Comparison of ENCODE assay signal across 1 cellular context in genomic region chr19:13441810-13442512, GRCh38.
TF ChIP-seq lines count a peak whose summit lies in the region.

No MANE protein-coding gene starts in this region.

TF ChIP-seq in HepG2, 621 proteins besides CTCF, POLR2A, EP300 and RAD21 (continued from another document and continues in another):
- TF ChIP-seq, protein P1, sequence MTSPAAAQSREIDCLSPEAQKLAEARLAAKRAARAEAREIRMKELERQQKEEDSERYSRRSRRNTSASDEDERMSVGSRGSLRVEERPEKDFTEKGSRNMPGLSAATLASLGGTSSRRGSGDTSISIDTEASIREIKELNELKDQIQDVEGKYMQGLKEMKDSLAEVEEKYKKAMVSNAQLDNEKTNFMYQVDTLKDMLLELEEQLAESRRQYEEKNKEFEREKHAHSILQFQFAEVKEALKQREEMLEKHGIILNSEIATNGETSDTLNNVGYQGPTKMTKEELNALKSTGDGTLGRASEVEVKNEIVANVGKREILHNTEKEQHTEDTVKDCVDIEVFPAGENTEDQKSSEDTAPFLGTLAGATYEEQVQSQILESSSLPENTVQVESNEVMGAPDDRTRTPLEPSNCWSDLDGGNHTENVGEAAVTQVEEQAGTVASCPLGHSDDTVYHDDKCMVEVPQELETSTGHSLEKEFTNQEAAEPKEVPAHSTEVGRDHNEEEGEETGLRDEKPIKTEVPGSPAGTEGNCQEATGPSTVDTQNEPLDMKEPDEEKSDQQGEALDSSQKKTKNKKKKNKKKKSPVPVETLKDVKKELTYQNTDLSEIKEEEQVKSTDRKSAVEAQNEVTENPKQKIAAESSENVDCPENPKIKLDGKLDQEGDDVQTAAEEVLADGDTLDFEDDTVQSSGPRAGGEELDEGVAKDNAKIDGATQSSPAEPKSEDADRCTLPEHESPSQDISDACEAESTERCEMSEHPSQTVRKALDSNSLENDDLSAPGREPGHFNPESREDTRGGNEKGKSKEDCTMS (CRISPR knock-in tag; conservative IDR thresholded peaks at IDR 0.05) = no peak
- TF ChIP-seq KDM6A (CRISPR knock-in tag; IDR thresholded peaks at IDR 0.05; ENCODE audit: low read depth) = no peak
- no peak for TF ChIP-seq HOXA7 (CRISPR knock-in tag; IDR thresholded peaks at IDR 0.05)
- no peak for TF ChIP-seq ZNF407 (CRISPR knock-in tag; IDR thresholded peaks at IDR 0.05; ENCODE audit: not compliant biosample characterization)
- TF ChIP-seq, protein P2, sequence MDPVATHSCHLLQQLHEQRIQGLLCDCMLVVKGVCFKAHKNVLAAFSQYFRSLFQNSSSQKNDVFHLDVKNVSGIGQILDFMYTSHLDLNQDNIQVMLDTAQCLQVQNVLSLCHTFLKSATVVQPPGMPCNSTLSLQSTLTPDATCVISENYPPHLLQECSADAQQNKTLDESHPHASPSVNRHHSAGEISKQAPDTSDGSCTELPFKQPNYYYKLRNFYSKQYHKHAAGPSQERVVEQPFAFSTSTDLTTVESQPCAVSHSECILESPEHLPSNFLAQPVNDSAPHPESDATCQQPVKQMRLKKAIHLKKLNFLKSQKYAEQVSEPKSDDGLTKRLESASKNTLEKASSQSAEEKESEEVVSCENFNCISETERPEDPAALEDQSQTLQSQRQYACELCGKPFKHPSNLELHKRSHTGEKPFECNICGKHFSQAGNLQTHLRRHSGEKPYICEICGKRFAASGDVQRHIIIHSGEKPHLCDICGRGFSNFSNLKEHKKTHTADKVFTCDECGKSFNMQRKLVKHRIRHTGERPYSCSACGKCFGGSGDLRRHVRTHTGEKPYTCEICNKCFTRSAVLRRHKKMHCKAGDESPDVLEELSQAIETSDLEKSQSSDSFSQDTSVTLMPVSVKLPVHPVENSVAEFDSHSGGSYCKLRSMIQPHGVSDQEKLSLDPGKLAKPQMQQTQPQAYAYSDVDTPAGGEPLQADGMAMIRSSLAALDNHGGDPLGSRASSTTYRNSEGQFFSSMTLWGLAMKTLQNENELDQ (CRISPR knock-in tag; IDR thresholded peaks at IDR 0.05; ENCODE audit: borderline replicate concordance) = no peak
- TF ChIP-seq ERF (CRISPR knock-in tag; IDR thresholded peaks at IDR 0.05) = peak; percentile 69; the same call in 1 of the 2 replicates
- TF ChIP-seq ZSCAN25 (CRISPR knock-in tag; IDR thresholded peaks at IDR 0.05) = no peak
- no peak for TF ChIP-seq HHEX (CRISPR knock-in tag; IDR thresholded peaks at IDR 0.05)
- no peak for TF ChIP-seq MYC (CRISPR knock-in tag; IDR thresholded peaks at IDR 0.05; ENCODE audit: borderline replicate concordance)
- TF ChIP-seq CENPBD1 (CRISPR knock-in tag; IDR thresholded peaks at IDR 0.05; ENCODE audit: borderline replicate concordance, low read depth) = no peak
- peak; percentile 56; the same call in 1 of the 2 replicates for TF ChIP-seq IKZF5 (CRISPR knock-in tag; IDR thresholded peaks at IDR 0.05)
- no peak for TF ChIP-seq HNF4A (CRISPR knock-in tag; IDR thresholded peaks at IDR 0.05)
- TF ChIP-seq, protein P3, sequence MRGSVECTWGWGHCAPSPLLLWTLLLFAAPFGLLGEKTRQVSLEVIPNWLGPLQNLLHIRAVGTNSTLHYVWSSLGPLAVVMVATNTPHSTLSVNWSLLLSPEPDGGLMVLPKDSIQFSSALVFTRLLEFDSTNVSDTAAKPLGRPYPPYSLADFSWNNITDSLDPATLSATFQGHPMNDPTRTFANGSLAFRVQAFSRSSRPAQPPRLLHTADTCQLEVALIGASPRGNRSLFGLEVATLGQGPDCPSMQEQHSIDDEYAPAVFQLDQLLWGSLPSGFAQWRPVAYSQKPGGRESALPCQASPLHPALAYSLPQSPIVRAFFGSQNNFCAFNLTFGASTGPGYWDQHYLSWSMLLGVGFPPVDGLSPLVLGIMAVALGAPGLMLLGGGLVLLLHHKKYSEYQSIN (CRISPR knock-in tag; IDR thresholded peaks at IDR 0.05; ENCODE audit: borderline replicate concordance) = no peak
- no peak; the same call in 1 of the 2 replicates for TF ChIP-seq ZNF558 (CRISPR knock-in tag; IDR thresholded peaks at IDR 0.05; ENCODE audit: borderline replicate concordance)
- no peak for TF ChIP-seq TCF7 (IDR thresholded peaks at IDR 0.05; ENCODE audit: low read depth)
- no peak for TF ChIP-seq ZNF350 (CRISPR knock-in tag; IDR thresholded peaks at IDR 0.05; ENCODE audit: borderline replicate concordance, low read depth)
- no peak for TF ChIP-seq FOXO1 (CRISPR knock-in tag; IDR thresholded peaks at IDR 0.05)
- TF ChIP-seq ZNF446 (CRISPR knock-in tag; IDR thresholded peaks at IDR 0.05) = peak; percentile 72; the same call in 1 of the 2 replicates
- no peak for TF ChIP-seq ZFP90 (CRISPR knock-in tag; IDR thresholded peaks at IDR 0.05; ENCODE audit: borderline replicate concordance)
- no peak for TF ChIP-seq DRAP1 (CRISPR knock-in tag; IDR thresholded peaks at IDR 0.05)
- 0 out of 2 replicates have a peak, but pooled peaks have one; percentile 31 for TF ChIP-seq ARNT2 (CRISPR knock-in tag; IDR thresholded peaks at IDR 0.05; ENCODE audit: low read depth)
- no peak for TF ChIP-seq RNF2 (conservative IDR thresholded peaks at IDR 0.05; ENCODE audit: low read depth)
- no peak for TF ChIP-seq HMGA1 (CRISPR knock-in tag; conservative IDR thresholded peaks at IDR 0.05)
- no peak for TF ChIP-seq SP1 (IDR thresholded peaks at IDR 0.05)
- TF ChIP-seq SP1 (CRISPR knock-in tag; IDR thresholded peaks at IDR 0.05) = no peak
- TF ChIP-seq RFX1 (IDR thresholded peaks at IDR 0.05) = no peak
- TF ChIP-seq FOXP1 (IDR thresholded peaks at IDR 0.05) = no peak
- no peak for TF ChIP-seq FOXP1 (CRISPR knock-in tag; IDR thresholded peaks at IDR 0.05)
- TF ChIP-seq GZF1 (CRISPR knock-in tag; IDR thresholded peaks at IDR 0.05) = no peak
- TF ChIP-seq CEBPG (CRISPR knock-in tag; IDR thresholded peaks at IDR 0.05) = no peak
- TF ChIP-seq CBX2 (IDR thresholded peaks at IDR 0.05; ENCODE audit: low read depth, low read length) = no peak
- TF ChIP-seq CBX2 (CRISPR knock-in tag; IDR thresholded peaks at IDR 0.05; ENCODE audit: low read depth) = no peak
- TF ChIP-seq ZNF274 (CRISPR knock-in tag; IDR thresholded peaks at IDR 0.05) = no peak
- TF ChIP-seq CAMTA2 (CRISPR knock-in tag; IDR thresholded peaks at IDR 0.05; ENCODE audit: borderline replicate concordance) = no peak
- TF ChIP-seq ZNF484 (CRISPR knock-in tag; IDR thresholded peaks at IDR 0.05; ENCODE audit: borderline replicate concordance, low read depth) = no peak
- peak; percentile 44; the same call in 1 of the 2 replicates for TF ChIP-seq FOSL2 (CRISPR knock-in tag; IDR thresholded peaks at IDR 0.05)
- TF ChIP-seq, protein P4, sequence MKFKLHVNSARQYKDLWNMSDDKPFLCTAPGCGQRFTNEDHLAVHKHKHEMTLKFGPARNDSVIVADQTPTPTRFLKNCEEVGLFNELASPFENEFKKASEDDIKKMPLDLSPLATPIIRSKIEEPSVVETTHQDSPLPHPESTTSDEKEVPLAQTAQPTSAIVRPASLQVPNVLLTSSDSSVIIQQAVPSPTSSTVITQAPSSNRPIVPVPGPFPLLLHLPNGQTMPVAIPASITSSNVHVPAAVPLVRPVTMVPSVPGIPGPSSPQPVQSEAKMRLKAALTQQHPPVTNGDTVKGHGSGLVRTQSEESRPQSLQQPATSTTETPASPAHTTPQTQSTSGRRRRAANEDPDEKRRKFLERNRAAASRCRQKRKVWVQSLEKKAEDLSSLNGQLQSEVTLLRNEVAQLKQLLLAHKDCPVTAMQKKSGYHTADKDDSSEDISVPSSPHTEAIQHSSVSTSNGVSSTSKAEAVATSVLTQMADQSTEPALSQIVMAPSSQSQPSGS (CRISPR knock-in tag; IDR thresholded peaks at IDR 0.05) = no peak
- TF ChIP-seq GPN1 (CRISPR knock-in tag; IDR thresholded peaks at IDR 0.05; ENCODE audit: borderline replicate concordance) = no peak
- TF ChIP-seq TGIF2 (CRISPR knock-in tag; IDR thresholded peaks at IDR 0.05) = peak; percentile 86; the same call in 1 of the 2 replicates
- peak; percentile 64 for TF ChIP-seq ZNF574 (CRISPR knock-in tag; IDR thresholded peaks at IDR 0.05)
- no peak for TF ChIP-seq POLR2AphosphoS2 (IDR thresholded peaks at IDR 0.05; ENCODE audit: low read depth, low read length)
- TF ChIP-seq, protein P5, sequence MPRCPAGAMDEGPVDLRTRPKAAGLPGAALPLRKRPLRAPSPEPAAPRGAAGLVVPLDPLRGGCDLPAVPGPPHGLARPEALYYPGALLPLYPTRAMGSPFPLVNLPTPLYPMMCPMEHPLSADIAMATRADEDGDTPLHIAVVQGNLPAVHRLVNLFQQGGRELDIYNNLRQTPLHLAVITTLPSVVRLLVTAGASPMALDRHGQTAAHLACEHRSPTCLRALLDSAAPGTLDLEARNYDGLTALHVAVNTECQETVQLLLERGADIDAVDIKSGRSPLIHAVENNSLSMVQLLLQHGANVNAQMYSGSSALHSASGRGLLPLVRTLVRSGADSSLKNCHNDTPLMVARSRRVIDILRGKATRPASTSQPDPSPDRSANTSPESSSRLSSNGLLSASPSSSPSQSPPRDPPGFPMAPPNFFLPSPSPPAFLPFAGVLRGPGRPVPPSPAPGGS (CRISPR knock-in tag; IDR thresholded peaks at IDR 0.05) = no peak
